ENCODE assay signal across 9 cellular contexts in genomic region chr22:37077802-37078448, GRCh38. TPM values are rescaled to one million over a fixed set of nuclear protein-coding genes. Genes with fewer than 3 reads are reported as not detected.
DNase-seq lines count a peak whose midpoint lies in the region; ATAC-seq, FAIRE-seq and TF ChIP-seq lines count a peak whose summit lies in the region.
"Had no signal": no experiment of that assay in that cellular context is flagged by ENCODE, and none has a peak within 500 bp of the region (broad histone marks: within the 10 kb centered on the region; RNA-seq: fewer than 3 reads in every experiment).

No MANE protein-coding gene starts in this region.

- CTCF ChIA-PET in activated naive CD4-positive, alpha-beta T cell treated with anti-CD3 and anti-CD28 coated beads for 36 hours (lab: Charles Lee), result interaction anchor here (0.6 to 4.7 kb wide), 15 partner anchors 24 to 538 kb away, joined by 3 to 38 read pairs (median 4); partner anchors contain the start of gene IL2RB

- peak; percentile 77 to 99 (median 92) for TF ChIP-seq CTCF in heart left ventricle (IDR thresholded peaks at IDR 0.05)

- H3K9me3 ChIP-seq in heart left ventricle, result no peaks in the 10 kb centered on the region

- DNase-seq in AG08396 (ENCODE audit: low spot score) (peak; percentile 84), GM19239 (ENCODE audit: insufficient read length, low spot score) (peak; percentile 90), SKM-1 (lab: John Stamatoyannopoulos, UW; ENCODE audit: unreplicated experiment) (peak; percentile 26), heart left ventricle (peak in 3 of 5 donors; percentile 41 to 81 (median 55)), smooth muscle cell of the brain vasculature (ENCODE audit: low read depth, low spot score) (peak; percentile 10)
- DNase-seq in activated naive CD4-positive, alpha-beta T cell treated with anti-CD3 and anti-CD28 coated beads for 36 hours, result peak; percentile 91

- H3K27ac Mint-ChIP-seq in activated naive CD4-positive, alpha-beta T cell treated with anti-CD3 and anti-CD28 coated beads for 36 hours, result peak overlapping the region; percentile 97

- FAIRE-seq in GM19239 (lab: Jason Lieb, UNC), result peak; percentile 72

- ATAC-seq in heart left ventricle, result peak in 2 of 4 donors; percentile 44 to 49
- ATAC-seq in HG02840 (IDR thresholded peaks at IDR 0.05; ENCODE audit: low FRiP score, unreplicated experiment), result no peak
- no peak for ATAC-seq in HG02884 (IDR thresholded peaks at IDR 0.05; ENCODE audit: unreplicated experiment)

- no peak overlapping the region for H3K27ac ChIP-seq in heart left ventricle

- peak overlapping the region; percentile 12 for H3K4me3 Mint-ChIP-seq in activated naive CD4-positive, alpha-beta T cell treated with anti-CD3 and anti-CD28 coated beads for 36 hours

- H3K9me3 Mint-ChIP-seq in activated naive CD4-positive, alpha-beta T cell treated with anti-CD3 and anti-CD28 coated beads for 36 hours, result no peaks in the 10 kb centered on the region

- TF ChIP-seq POLR2A in heart left ventricle (IDR thresholded peaks at IDR 0.05), result no peak

- H3K27me3 ChIP-seq in heart left ventricle, result peaks cover 0 to 35% (median 7%) of the 10 kb centered on the region in 9 donors

- H3K36me3 Mint-ChIP-seq in activated naive CD4-positive, alpha-beta T cell treated with anti-CD3 and anti-CD28 coated beads for 36 hours (ENCODE audit: low read depth), result peaks cover 1% of the 10 kb centered on the region

- peaks cover 53% of the 10 kb centered on the region for H3K4me1 Mint-ChIP-seq in activated naive CD4-positive, alpha-beta T cell treated with anti-CD3 and anti-CD28 coated beads for 36 hours (ENCODE audit: low read depth)

- H3K36me3 ChIP-seq in heart left ventricle, result no peaks in the 10 kb centered on the region

- WGBS in heart left ventricle, 4 donors, result 22 to 28% (median 24%) methylated on average over 15 of the region's 15 CpGs

- intact Hi-C loops in activated naive CD4-positive, alpha-beta T cell treated with anti-CD3 and anti-CD28 coated beads for 36 hours (cut with micrococcal nuclease), result loop anchor here (1.0 to 10.0 kb wide), 6 partner anchors 72 to 377 kb away; partner anchors contain the start of gene RAC2
- intact Hi-C loops in heart left ventricle (cut with DNase I), result loop anchor here (1.0 to 10.0 kb wide), 9 partner anchors 77 to 183 kb away; no protein-coding TSS in a partner anchor

- no peak overlapping the region for H3K4me3 ChIP-seq in heart left ventricle

- H3K4me1 ChIP-seq in heart left ventricle, result peaks cover 0 to 28% (median 0%) of the 10 kb centered on the region in 12 donors

- H3K27me3 Mint-ChIP-seq in activated naive CD4-positive, alpha-beta T cell treated with anti-CD3 and anti-CD28 coated beads for 36 hours (ENCODE audit: low read depth), result peaks cover 4% of the 10 kb centered on the region

RNA-seq across cellular contexts. Expression of gene KCTD17, which starts 26.4 kb away (rescaled TPM):
- 10 to 100 TPM; 22.6 to 23.1 TPM for total RNA-seq in activated naive CD4-positive, alpha-beta T cell treated with anti-CD3 and anti-CD28 coated beads for 36 hours
- 10 to 100 TPM; 10.8 to 62.0 (median 17.3) TPM for total RNA-seq in heart left ventricle
- polyA plus RNA-seq in heart left ventricle, result 10 to 100 TPM; 17.1 to 27.3 TPM

RNA-seq across cellular contexts. Expression of gene TMPRSS6, which starts 31.6 kb away (rescaled TPM):
- 10 to 100 TPM; 10.7 to 10.9 TPM for total RNA-seq in activated naive CD4-positive, alpha-beta T cell treated with anti-CD3 and anti-CD28 coated beads for 36 hours
- total RNA-seq in heart left ventricle, result under 1 TPM in 1 of 9 donors, not detected in 8; 0.91 TPM
- not detected for polyA plus RNA-seq in heart left ventricle
- total RNA-seq: skeletal muscle tissue had no signal

RNA-seq across cellular contexts. Expression of gene MPST, which starts 58.4 kb away (rescaled TPM):
- total RNA-seq in activated naive CD4-positive, alpha-beta T cell treated with anti-CD3 and anti-CD28 coated beads for 36 hours, result 1 to 10 TPM; 2.8 to 2.9 TPM
- total RNA-seq in heart left ventricle, result 100 to 1,000 TPM in 2 of 9 donors, 10 to 100 TPM in 7; 27.5 to 157 (median 52.9) TPM
- polyA plus RNA-seq in heart left ventricle, result 100 to 1,000 TPM; 133 to 134 TPM

RNA-seq across cellular contexts. Expression of gene TST, which starts 58.7 kb away (rescaled TPM):
- total RNA-seq in activated naive CD4-positive, alpha-beta T cell treated with anti-CD3 and anti-CD28 coated beads for 36 hours, result under 1 TPM; 0.38 to 0.44 TPM
- total RNA-seq in heart left ventricle, result 100 to 1,000 TPM in 2 of 9 donors, 10 to 100 TPM in 7; 35.8 to 143 (median 58.1) TPM
- polyA plus RNA-seq in heart left ventricle, result 10 to 100 TPM; 57.3 to 89.8 TPM

Comparison
In these comparisons a context has a peak if more than half of its experiments do, and no peak if none do; other contexts are left out.
1. DNase-seq: peak in every context shown above with its lines; median percentile 91 in activated naive CD4-positive, alpha-beta T cell treated with anti-CD3 and anti-CD28 coated beads for 36 hours; 90 in GM19239; 84 in AG08396; 55 in heart left ventricle; 26 in SKM-1; 10 in smooth muscle cell of the brain vasculature.
2. RNA of gene TMPRSS6, which starts 31.6 kb away (total RNA-seq): 10.7 to 10.9 TPM in activated naive CD4-positive, alpha-beta T cell treated with anti-CD3 and anti-CD28 coated beads for 36 hours; 0.91 TPM in heart left ventricle; every median in the first group is over 4 times any median in the second.
3. RNA of gene MPST, which starts 58.4 kb away (total RNA-seq): 27.5 to 157 TPM in heart left ventricle; 2.8 to 2.9 TPM in activated naive CD4-positive, alpha-beta T cell treated with anti-CD3 and anti-CD28 coated beads for 36 hours; every median in the first group is over 4 times any median in the second.